ENCODE assay signal across 1 cellular context in the genomic region with DNA sequence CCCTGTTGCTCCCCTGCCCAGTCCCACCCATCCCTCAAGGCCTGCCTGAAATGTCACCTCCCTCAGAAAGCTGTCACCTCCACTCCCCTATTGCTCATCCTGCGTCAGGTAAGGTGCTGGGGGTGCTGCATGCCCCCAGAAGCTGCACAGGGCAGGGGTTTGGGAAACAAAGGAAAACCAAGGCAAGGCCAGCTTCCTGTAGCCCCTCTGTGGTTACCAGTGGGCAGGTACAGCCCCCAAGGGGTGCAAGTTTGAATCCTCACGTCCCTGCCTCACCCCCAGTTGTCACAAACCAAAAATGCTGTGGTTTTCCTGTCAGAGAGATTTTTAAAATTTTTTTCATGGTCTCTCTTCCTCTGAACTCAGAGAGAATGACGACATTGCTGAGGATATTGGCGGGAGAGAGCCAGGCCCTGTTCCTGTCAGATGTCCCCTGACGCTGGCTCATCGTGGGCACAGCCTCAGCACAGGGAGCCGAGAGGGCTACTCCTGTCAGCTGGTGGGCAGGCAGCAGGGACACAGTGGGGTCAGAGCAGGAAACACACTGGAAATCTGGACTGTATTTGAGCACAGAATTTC.
TF ChIP-seq lines count a peak whose summit lies in the region.

No MANE protein-coding gene starts in this region.

TF ChIP-seq in H1, 55 proteins besides CTCF, POLR2A, EP300 and RAD21:
- TF ChIP-seq RBBP5 (IDR thresholded peaks at IDR 0.05; ENCODE audit: borderline replicate concordance, low read depth, low read length) (no peak), RXRA (IDR thresholded peaks at IDR 0.05; ENCODE audit: insufficient read depth, low read depth, low read length) (no peak), BACH1 (IDR thresholded peaks at IDR 0.05; ENCODE audit: low read length) (no peak), SUZ12 (IDR thresholded peaks at IDR 0.05; ENCODE audit: low read length) (no peak), NANOG (IDR thresholded peaks at IDR 0.05; ENCODE audit: insufficient read depth, low read depth, low read length, poor library complexity, severe bottlenecking) (no peak), EZH2 (IDR thresholded peaks at IDR 0.05; ENCODE audit: low read depth, low read length, severe bottlenecking) (no peak), BCL11A (IDR thresholded peaks at IDR 0.05; ENCODE audit: low read depth in 2 of 2, low read length in 2 of 2) (no peak), SP2 (IDR thresholded peaks at IDR 0.05; ENCODE audit: low read length) (no peak)
TF ChIP-seq in H1: peak in this region for 0.
